ENCODE assay signal across 10 cellular contexts in the genomic region with DNA sequence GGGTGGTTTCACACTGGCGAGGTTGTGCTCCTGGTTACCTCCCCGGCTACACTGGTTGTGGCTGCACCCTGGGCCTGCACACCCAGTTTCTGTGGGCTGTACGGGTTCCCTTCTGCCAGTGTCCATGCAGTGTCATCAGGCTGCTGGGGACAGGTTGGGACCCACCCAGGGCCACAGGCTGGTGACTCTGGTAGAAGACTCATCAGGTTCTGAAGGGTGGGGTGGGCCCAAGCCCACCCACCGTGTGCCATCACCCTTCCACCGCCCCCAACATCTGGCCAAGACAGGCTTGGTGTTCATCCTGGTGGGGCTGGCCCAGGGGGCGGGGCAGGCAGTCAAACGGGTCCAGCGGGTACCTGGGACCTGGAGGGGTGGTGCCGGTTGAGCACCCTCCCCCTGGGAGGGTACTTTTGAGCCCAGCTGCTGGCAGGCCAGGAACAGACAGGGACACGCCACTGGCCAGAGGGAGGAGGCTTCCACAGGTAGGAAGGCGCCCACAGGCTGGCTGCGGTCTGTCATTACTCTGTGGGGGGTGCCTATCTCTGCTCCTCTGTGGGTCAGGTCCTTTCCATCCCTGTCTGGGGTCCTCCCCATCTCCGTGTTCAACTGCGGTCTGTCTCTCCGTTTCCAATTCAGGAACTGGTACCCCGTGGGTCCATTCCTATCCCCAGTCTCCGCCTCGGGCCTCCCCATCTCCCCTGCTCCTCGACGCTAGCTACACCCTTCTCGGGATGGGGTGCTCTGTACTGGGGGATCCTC. TPM values are rescaled to one million over a fixed set of nuclear protein-coding genes. Genes with fewer than 3 reads are reported as not detected.
DNase-seq lines count a peak whose midpoint lies in the region; ATAC-seq and TF ChIP-seq lines count a peak whose summit lies in the region.
"Had no signal": no experiment of that assay in that cellular context is flagged by ENCODE, and none has a peak within 500 bp of the region (broad histone marks: within the 10 kb centered on the region; RNA-seq: fewer than 3 reads in every experiment).

A gene (plus strand): TSS at position 437 of the 759 bp plus-strand sequence. CDS start 434 bp downstream, outside the sequence.

- H3K4me3 ChIP-seq in NB4 (ENCODE audit: low read depth, low read length) (no peak within 1 kb of the TSS), rectal smooth muscle tissue (ENCODE audit: low read length) (peak within 1 kb of the TSS; percentile 17)

- peaks cover 20% of the 10 kb centered on the region for H3K36me3 ChIP-seq in rectal smooth muscle tissue (ENCODE audit: control insufficient read depth, insufficient read depth, low read length)

- ATAC-seq in esophagus mucosa (peak; percentile 90), HG02571 (IDR thresholded peaks at IDR 0.05; ENCODE audit: unreplicated experiment) (no peak), HG02840 (IDR thresholded peaks at IDR 0.05; ENCODE audit: low FRiP score, unreplicated experiment) (no peak)
- ATAC-seq: gastrocnemius medialis had no signal

- H3K9ac ChIP-seq in rectal smooth muscle tissue (ENCODE audit: low read length), result no peak within 1 kb of the TSS

- TF ChIP-seq CTCF in NB4 (IDR thresholded peaks at IDR 0.05; ENCODE audit: low read depth, low read length), result no peak

- peak; percentile 23 for DNase-seq in NCI-H2196 (lab: John Stamatoyannopoulos, UW; ENCODE audit: unreplicated experiment)
- no peak for DNase-seq in NCI-H2196 treated with DMSO at 0.1 percent for 48 hours (lab: John Stamatoyannopoulos, UW; ENCODE audit: unreplicated experiment)
- peak; percentile 47 for DNase-seq in NB4 (ENCODE audit: low read depth)
- no peak for DNase-seq in NCI-H2029 (lab: John Stamatoyannopoulos, UW)
- DNase-seq: gastrocnemius medialis, NCI-H2029 treated with DMSO at 0.1 percent for 48 hours had no signal

- peaks cover under 1% of the 10 kb centered on the region for H3K4me1 ChIP-seq in rectal smooth muscle tissue (ENCODE audit: control insufficient read depth, insufficient read depth, low read length)

- peak; percentile 15 for TF ChIP-seq POLR2A in NB4 (IDR thresholded peaks at IDR 0.05; ENCODE audit: extremely low read depth, insufficient read length)

- H3K27me3 ChIP-seq in rectal smooth muscle tissue (ENCODE audit: control insufficient read depth, insufficient read depth, low read length), result peaks cover 20% of the 10 kb centered on the region

- no peak within 1 kb of the TSS for H3K27ac ChIP-seq in rectal smooth muscle tissue (ENCODE audit: low read depth, low read length)
- H3K27ac ChIP-seq: gastrocnemius medialis had no signal

RNA-seq across cellular contexts. Expression of the gene that starts here (rescaled TPM):
- total RNA-seq in esophagus mucosa, result 14.7 TPM
- total RNA-seq: gastrocnemius medialis had no signal

Comparison
In these comparisons a context has a peak if more than half of its experiments do, and no peak if none do; other contexts are left out.
1. DNase-seq: peak in NCI-H2196 (single experiment) and NB4 (single experiment); none in NCI-H2196 treated with DMSO at 0.1 percent for 48 hours (single experiment) and NCI-H2029 (single experiment).